5 cellular contexts compared by ENCODE assay signal in the genomic region with DNA sequence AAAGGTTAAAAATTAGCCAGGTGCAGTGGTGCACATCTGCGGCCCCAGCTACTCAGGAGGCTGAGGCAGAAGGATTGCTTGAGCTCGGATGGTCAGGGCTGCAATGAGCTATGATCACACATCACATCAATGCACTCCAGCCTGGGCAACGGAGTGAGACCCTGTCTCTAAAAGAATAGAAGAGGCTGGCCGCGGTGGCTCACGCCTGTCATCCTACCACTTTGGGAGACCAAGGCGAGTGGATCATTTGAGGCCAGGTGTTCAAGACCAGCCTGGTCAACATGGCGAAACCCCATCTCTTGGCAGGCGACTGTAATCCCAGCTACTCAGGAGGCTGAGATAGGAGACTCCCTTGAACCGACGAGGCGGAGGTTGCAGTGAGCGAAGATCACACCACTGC. TPM values are rescaled to one million over a fixed set of nuclear protein-coding genes. Genes with fewer than 3 reads are reported as not detected.
"Had no signal": no experiment of that assay in that cellular context is flagged by ENCODE, and none has a peak within 500 bp of the region (broad histone marks: within the 10 kb centered on the region; RNA-seq: fewer than 3 reads in every experiment).

No MANE protein-coding gene starts in this region.

RNA-seq across cellular contexts. Expression of gene IZUMO2, which starts 59.7 kb away (rescaled TPM):
- total RNA-seq: HepG2, HT-29, HT1080, IMR-90, K562 had no signal
